ENCODE assay signal across 3 cellular contexts in the genomic region with DNA sequence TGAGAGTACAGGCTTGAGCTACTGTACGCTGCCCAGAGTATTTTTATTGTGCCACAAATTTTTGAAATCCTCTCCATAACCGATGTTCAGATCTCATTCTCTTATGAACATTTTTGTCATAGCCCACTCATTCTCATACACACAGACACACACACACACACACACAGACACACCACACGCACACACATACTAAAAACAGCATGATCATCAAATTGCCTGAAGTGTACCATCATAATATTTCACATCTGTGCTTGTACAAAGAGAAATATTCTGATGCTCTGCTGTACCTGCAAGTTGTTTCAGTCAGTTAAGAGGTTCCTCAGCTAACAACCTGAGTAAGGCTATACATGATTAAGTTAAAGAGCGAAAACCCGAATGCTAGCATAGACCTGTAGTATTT.
TF ChIP-seq lines count a peak whose summit lies in the region.

No MANE protein-coding gene starts in this region.

TF ChIP-seq in HepG2, 621 proteins besides CTCF, POLR2A, EP300 and RAD21:
- peak; percentile 43 to 65; a peak in 3 of 4 replicates for TF ChIP-seq MAFK (conservative IDR thresholded peaks at IDR 0.05 in 1 of 2, IDR thresholded peaks at IDR 0.05 in 1 of 2; ENCODE audit: low read length in 2 of 2)
- TF ChIP-seq STAG1 (CRISPR knock-in tag; IDR thresholded peaks at IDR 0.05) = no peak
- TF ChIP-seq MAFF (IDR thresholded peaks at IDR 0.05; ENCODE audit: low read depth, low read length) = peak; percentile 56
- TF ChIP-seq GATA4 (IDR thresholded peaks at IDR 0.05; ENCODE audit: borderline replicate concordance, low read depth) = no peak
- no peak for TF ChIP-seq KLF16 (CRISPR knock-in tag; IDR thresholded peaks at IDR 0.05)

TF ChIP-seq in A549, 52 proteins besides CTCF, POLR2A, EP300 and RAD21:
- TF ChIP-seq MAFK (IDR thresholded peaks at IDR 0.05; ENCODE audit: partially characterized antibody) = peak; percentile 29
- TF ChIP-seq HDAC2 (IDR thresholded peaks at IDR 0.05) = no peak

TF ChIP-seq in K562, 482 proteins besides CTCF, POLR2A, EP300 and RAD21:
- peak; percentile 54; the same call in 1 of the 2 replicates for TF ChIP-seq C11orf30 (IDR thresholded peaks at IDR 0.05; ENCODE audit: low read depth)
- TF ChIP-seq ZSCAN29 (IDR thresholded peaks at IDR 0.05) = no peak
- peak; percentile 77 for TF ChIP-seq ZNF316 (IDR thresholded peaks at IDR 0.05)
